ENCODE assay signal across 19 cellular contexts in genomic region chr2:111031546-111032484, GRCh38.
A peak's percentile ranks its signal among the peaks of the same experiment; 100 is the strongest.
DNase-seq lines count a peak whose midpoint lies in the region; ATAC-seq and TF ChIP-seq lines count a peak whose summit lies in the region.
"Had no signal": no experiment of that assay in that cellular context is flagged by ENCODE, and none has a peak within 500 bp of the region (broad histone marks: within the 10 kb centered on the region; RNA-seq: fewer than 3 reads in every experiment).

No MANE protein-coding gene starts in this region.

- H3K4me3 Mint-ChIP-seq in Calu3 (ENCODE audit: low read depth, unreplicated experiment), result peak overlapping the region; percentile 53
- H3K4me3 Mint-ChIP-seq: B cell; T-helper 2 cell treated with Interferon-gamma antibody and Interleukin-4, amounts not matched to agents 5 μg/mL and 100 μg/mL, for 36 hours had no signal

- no peak for TF ChIP-seq POLR2A in NB4 (IDR thresholded peaks at IDR 0.05; ENCODE audit: extremely low read depth, insufficient read length)

- peak overlapping the region in 1 of 2 donors; percentile 50 for H3K9ac ChIP-seq in mucosa of rectum (ENCODE audit: low read depth in 1 of 2, low read length in 2 of 2)

- H3K36me3 ChIP-seq in mucosa of rectum (ENCODE audit: control insufficient read depth in 2 of 2, insufficient read depth in 2 of 2, low read length in 2 of 2), result no peaks in the 10 kb centered on the region

- H3K4me1 ChIP-seq in mucosa of rectum (ENCODE audit: control insufficient read depth in 2 of 2, insufficient read depth in 2 of 2, low read length in 2 of 2), result peaks cover 46 to 52% of the 10 kb centered on the region in 2 donors

- peaks cover 14% of the 10 kb centered on the region for H3K36me3 Mint-ChIP-seq in Calu3 (ENCODE audit: insufficient read depth, unreplicated experiment)

- H3K9me3 ChIP-seq in mucosa of rectum (ENCODE audit: control insufficient read depth in 2 of 2, low read length in 2 of 2), result no peaks in the 10 kb centered on the region

- H3K27ac ChIP-seq in mucosa of rectum (ENCODE audit: low read depth in 2 of 2, low read length in 2 of 2), result peak overlapping the region; percentile 85 to 92

- ATAC-seq in Right ventricle myocardium superior (ENCODE audit: poor library complexity) (peak; percentile 84), GM19351 (IDR thresholded peaks at IDR 0.05; ENCODE audit: unreplicated experiment) (no peak)

- H3K4me3 ChIP-seq in NB4 (ENCODE audit: low read depth, low read length), result no peak overlapping the region
- H3K4me3 ChIP-seq in mucosa of rectum (ENCODE audit: low read length in 2 of 2), result peak overlapping the region in 1 of 2 donors; percentile 37

- no peaks in the 10 kb centered on the region for H3K27me3 Mint-ChIP-seq in Calu3 (ENCODE audit: unreplicated experiment)

- CTCF ChIA-PET in Calu3 (lab: Charles Lee), result interaction anchor here (1.2 kb wide), 1 partner anchor 26 kb away, joined by 4 read pairs; no protein-coding TSS in a partner anchor

- peak overlapping the region; percentile 99 for H3K27ac Mint-ChIP-seq in Calu3 (ENCODE audit: unreplicated experiment)
- H3K27ac Mint-ChIP-seq: B cell; naive B cell; T-helper 2 cell treated with Interferon-gamma antibody and Interleukin-4, amounts not matched to agents 5 μg/mL and 100 μg/mL, for 36 hours had no signal

- H3K4me1 Mint-ChIP-seq in Calu3 (ENCODE audit: low read depth, unreplicated experiment), result peaks cover 59% of the 10 kb centered on the region

- no peak for TF ChIP-seq CTCF in Calu3 (IDR thresholded peaks at IDR 0.05; ENCODE audit: unreplicated experiment)
- TF ChIP-seq CTCF in NB4 (IDR thresholded peaks at IDR 0.05; ENCODE audit: low read depth, low read length), result no peak

- intact Hi-C loops in Calu3 (cut with micrococcal nuclease; ENCODE audit: unreplicated experiment), result loop anchor here (2.0 to 5.0 kb wide), 3 partner anchors 41 to 85 kb away; no protein-coding TSS in a partner anchor
- intact Hi-C loops in Right ventricle myocardium superior (cut with DNase I), result no loop called here

- no peaks in the 10 kb centered on the region for H3K27me3 ChIP-seq in mucosa of rectum (ENCODE audit: control insufficient read depth in 2 of 2, insufficient read depth in 2 of 2, low read length in 2 of 2)

- DNase-seq in Calu3 (no peak), NB4 (ENCODE audit: low read depth) (peak; percentile 67), Right ventricle myocardium superior (peak; percentile 58), middle frontal gyrus (ENCODE audit: extremely low spot score, low spot score) (no peak)
- DNase-seq in activated naive CD4-positive, alpha-beta T cell treated with anti-CD3 and anti-CD28 coated beads, Interleukin-2, amount 50 U/mL, for 16 hours, result no peak
- DNase-seq: activated CD4-positive, alpha-beta T cell treated with anti-CD3 and anti-CD28 coated beads for 1 hour; activated CD8-positive, alpha-beta memory T cell treated with anti-CD3 and anti-CD28 coated beads, Interleukin-2, amount 50 U/mL, for 48 hours; activated naive CD4-positive, alpha-beta T cell treated with Interleukin-2 at 50 U/mL for 16 hours; hippocampal formation; KG1; naive B cell; NCI-H1436; NCI-H526; stimulated activated CD4-positive, alpha-beta T cell treated with anti-CD3 and anti-CD28 coated beads, Interleukin-2, amount 100 ng/mL, for 24 hours; substantia nigra had no signal

- BruUV-seq in Calu3 (replicated peaks; lab: Mats Ljungman, UMichigan), result no TSS peak

- H3K9me3 Mint-ChIP-seq in Calu3 (ENCODE audit: low read depth, unreplicated experiment), result no peaks in the 10 kb centered on the region
- H3K9me3 Mint-ChIP-seq: naive B cell; T-helper 2 cell treated with Interferon-gamma antibody and Interleukin-4, amounts not matched to agents 5 μg/mL and 100 μg/mL, for 36 hours had no signal

Comparison
In these comparisons a context has a peak if more than half of its experiments do, and no peak if none do; other contexts are left out.
1. DNase-seq: peak in NB4 (single experiment) and Right ventricle myocardium superior (single experiment); none in Calu3 (single experiment), activated naive CD4-positive, alpha-beta T cell treated with anti-CD3 and anti-CD28 coated beads, Interleukin-2, amount 50 U/mL, for 16 hours (single experiment) and middle frontal gyrus (single experiment).